ENCODE assay signal across 8 cellular contexts in genomic region chr2:85998071-85998991, GRCh38.
DNase-seq lines count a peak whose midpoint lies in the region; ATAC-seq lines count a peak whose summit lies in the region.

No MANE protein-coding gene starts in this region.

- H3K27ac Mint-ChIP-seq in T-helper 17 cell, result peak overlapping the region; percentile 92

- H3K27me3 Mint-ChIP-seq in T-helper 17 cell, result no peaks in the 10 kb centered on the region

- peaks cover 44% of the 10 kb centered on the region for H3K4me1 Mint-ChIP-seq in T-helper 17 cell

- H3K27ac ChIP-seq in skin epidermis, result peak overlapping the region in 20 of 21 experiments; percentile 62 to 95 (median 75)

- in situ Hi-C loops in G401 (cut with HindIII; ENCODE audit: low sequenced_read_pairs), result no loop called here

- peaks cover 3% of the 10 kb centered on the region for H3K36me3 Mint-ChIP-seq in T-helper 17 cell (ENCODE audit: low read depth)

- H3K4me3 ChIP-seq in skin epidermis, result no peak overlapping the region

- no peaks in the 10 kb centered on the region for H3K9me3 ChIP-seq in T-helper 17 cell (ENCODE audit: control insufficient read depth, low read length, poor library complexity, severe bottlenecking)

- DNase-seq in G401 (ENCODE audit: low spot score) (peak; percentile 76), T-helper 17 cell (no peak), cardiac septum (ENCODE audit: low spot score) (peak; percentile 70), NCI-H526 (lab: John Stamatoyannopoulos, UW) (no peak), OCI-M1 (lab: John Stamatoyannopoulos, UW) (no peak), NCI-H1092 treated with DMSO at 0.1 percent for 48 hours (lab: John Stamatoyannopoulos, UW) (no peak)
- DNase-seq in stimulated activated CD4-positive, alpha-beta T cell treated with anti-CD3 and anti-CD28 coated beads, Interleukin-12 subunit alpha, Interleukin-12 subunit beta, amount 100 ng/mL, for 4 hours, result no peak

- no peak overlapping the region for H3K4me3 Mint-ChIP-seq in T-helper 17 cell

- ATAC-seq in T-helper 17 cell, result no peak

- intact Hi-C loops in cardiac septum (cut with DNase I), result loop anchor here (5.0 to 10.0 kb wide), 3 partner anchors 36 to 114 kb away; partner anchors contain the start of gene ST3GAL5

Comparison
In these comparisons a context has a peak if more than half of its experiments do, and no peak if none do; other contexts are left out.
1. DNase-seq: peak in G401 (single experiment) and cardiac septum (single experiment); none in T-helper 17 cell (0 of 3), NCI-H526 (0 of 2), stimulated activated CD4-positive, alpha-beta T cell treated with anti-CD3 and anti-CD28 coated beads, Interleukin-12 subunit alpha, Interleukin-12 subunit beta, amount 100 ng/mL, for 4 hours (single experiment), OCI-M1 (single experiment) and NCI-H1092 treated with DMSO at 0.1 percent for 48 hours (single experiment).